29 cellular contexts compared by ENCODE assay signal in genomic region chr22:26835023-26835422, GRCh38.
"Had no signal": no experiment of that assay in that cellular context is flagged by ENCODE, and none has a peak within 500 bp of the region (broad histone marks: within the 10 kb centered on the region; RNA-seq: fewer than 3 reads in every experiment).

No MANE protein-coding gene starts in this region.

- H3K9me3 Mint-ChIP-seq: dendritic cell treated with granulocyte-macrophage colony-stimulating factor and Interleukin-4, amounts not matched to agents 40 ng/mL and 50 ng/mL, for 4 days; effector memory CD8-positive, alpha-beta T cell; endodermal cell had no signal

- H3K27ac ChIP-seq: colonic mucosa, coronary artery, dorsolateral prefrontal cortex, epithelial cell of prostate, esophagus muscularis mucosa, esophagus squamous epithelium, foreskin keratinocyte, gastrocnemius medialis, gastroesophageal sphincter, heart left ventricle, heart right ventricle had no signal

- H3K27me3 ChIP-seq: colonic mucosa, dorsolateral prefrontal cortex, esophagus muscularis mucosa, esophagus squamous epithelium, foreskin keratinocyte, gastrocnemius medialis, gastroesophageal sphincter, heart left ventricle, heart right ventricle had no signal

- H3K4me1 ChIP-seq: colonic mucosa, esophagus muscularis mucosa, esophagus squamous epithelium, foreskin keratinocyte, gastrocnemius medialis, gastroesophageal sphincter had no signal

- DNase-seq: colonic mucosa; cortex of kidney; dermis blood vessel endothelial cell; dorsolateral prefrontal cortex; effector CD4-positive, alpha-beta T cell; effector CD8-positive, alpha-beta T cell; effector memory CD4-positive, alpha-beta T cell; effector memory CD8-positive, alpha-beta T cell; endodermal cell; erythroblast; esophagus squamous epithelium; foreskin fibroblast; foreskin keratinocyte; foreskin melanocyte; gastrocnemius medialis; glutamatergic neuron; head of caudate nucleus; heart left ventricle; heart right ventricle had no signal

- H3K4me3 Mint-ChIP-seq: dendritic cell treated with granulocyte-macrophage colony-stimulating factor and Interleukin-4, amounts not matched to agents 40 ng/mL and 50 ng/mL, for 4 days; effector memory CD8-positive, alpha-beta T cell; endodermal cell had no signal

- H3K27ac Mint-ChIP-seq: dendritic cell treated with granulocyte-macrophage colony-stimulating factor and Interleukin-4, amounts not matched to agents 40 ng/mL and 50 ng/mL, for 4 days; effector memory CD8-positive, alpha-beta T cell; endodermal cell had no signal

- H3K36me3 ChIP-seq: colonic mucosa, esophagus muscularis mucosa, esophagus squamous epithelium, gastrocnemius medialis, gastroesophageal sphincter, heart left ventricle, heart right ventricle had no signal

- ATAC-seq: effector memory CD8-positive, alpha-beta T cell; esophagus mucosa; foreskin keratinocyte; gastrocnemius medialis; gastroesophageal sphincter; heart left ventricle had no signal

- FAIRE-seq: colon, endometrium, endothelial cell of umbilical vein, frontal cortex had no signal

- H3K4me3 ChIP-seq: colonic mucosa, coronary artery, dorsolateral prefrontal cortex, esophagus muscularis mucosa, esophagus squamous epithelium, gastrocnemius medialis, gastroesophageal sphincter, heart left ventricle, heart right ventricle had no signal

- H3K9me3 ChIP-seq: colonic mucosa, esophagus muscularis mucosa, esophagus squamous epithelium, gastrocnemius medialis, gastroesophageal sphincter, heart left ventricle, heart right ventricle had no signal
